In the genomic region with DNA sequence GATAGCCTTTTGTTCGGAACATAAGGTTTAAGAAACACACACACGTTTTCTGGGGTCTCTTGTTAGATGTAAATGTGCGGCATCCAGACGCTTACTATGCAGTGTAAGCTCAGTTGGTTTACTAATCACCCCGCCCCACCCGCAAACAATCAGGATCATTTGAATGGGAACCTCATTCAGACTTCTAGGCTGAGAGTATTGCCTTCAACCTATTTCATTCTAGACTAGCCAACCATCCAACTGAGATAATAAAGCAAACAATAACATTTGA, we compare ENCODE assay signal across 9 cellular contexts. TPM values are rescaled to one million over a fixed set of nuclear protein-coding genes. Genes with fewer than 3 reads are reported as not detected.
DNase-seq lines count a peak whose midpoint lies in the region; ATAC-seq and TF ChIP-seq lines count a peak whose summit lies in the region.
"Had no signal": no experiment of that assay in that cellular context is flagged by ENCODE, and none has a peak within 500 bp of the region (broad histone marks: within the 10 kb centered on the region; RNA-seq: fewer than 3 reads in every experiment).

No MANE protein-coding gene starts in this region.

- H3K4me3 ChIP-seq in ectodermal cell (ENCODE audit: insufficient read depth, low read depth, low read length) (peak overlapping the region; percentile 86), muscle layer of duodenum (ENCODE audit: low read depth in 1 of 2, low read length in 2 of 2) (peak overlapping the region; percentile 41 to 89), upper lobe of left lung (peak overlapping the region in 3 of 4 donors; percentile 49 to 65 (median 61))

- H3K9me3 ChIP-seq in ectodermal cell (ENCODE audit: control insufficient read depth, low read length) (no peaks in the 10 kb centered on the region), muscle layer of duodenum (ENCODE audit: control insufficient read depth in 1 of 2, low read length in 2 of 2) (no peaks in the 10 kb centered on the region), upper lobe of left lung (no peaks in the 10 kb centered on the region)

- H3K27ac ChIP-seq in ectodermal cell (ENCODE audit: insufficient read depth, low read depth, low read length, poor library complexity, severe bottlenecking) (peak overlapping the region; percentile 97), muscle layer of duodenum (ENCODE audit: low read length) (peak overlapping the region; percentile 46), upper lobe of left lung (peak overlapping the region in 2 of 4 donors; percentile 86 to 88)

- H3K27me3 ChIP-seq in ectodermal cell (ENCODE audit: control insufficient read depth, insufficient read depth, low read length, poor library complexity, severe bottlenecking) (no peaks in the 10 kb centered on the region), muscle layer of duodenum (ENCODE audit: low read depth, low read length) (no peaks in the 10 kb centered on the region), upper lobe of left lung (no peaks in the 10 kb centered on the region)

- H3K4me1 ChIP-seq in ectodermal cell (ENCODE audit: control insufficient read depth, insufficient read depth, low read length) = peaks cover 16% of the 10 kb centered on the region
- peaks cover 0 to 9% of the 10 kb centered on the region in 2 donors for H3K4me1 ChIP-seq in muscle layer of duodenum (ENCODE audit: control insufficient read depth in 1 of 2, insufficient read depth in 2 of 2, low read length in 2 of 2)
- H3K4me1 ChIP-seq in upper lobe of left lung = no peaks in the 10 kb centered on the region

- H3K36me3 ChIP-seq in ectodermal cell (ENCODE audit: control insufficient read depth, insufficient read depth, low read length) (no peaks in the 10 kb centered on the region), muscle layer of duodenum (ENCODE audit: control insufficient read depth in 1 of 2, insufficient read depth in 2 of 2, low read length in 2 of 2) (no peaks in the 10 kb centered on the region), upper lobe of left lung (no peaks in the 10 kb centered on the region)

- no peak for TF ChIP-seq CTCF in upper lobe of left lung (IDR thresholded peaks at IDR 0.05)
- TF ChIP-seq CTCF in GM20000 (IDR thresholded peaks at IDR 0.05; ENCODE audit: extremely low read depth, missing control alignments) = no peak

- TF ChIP-seq EP300 in upper lobe of left lung (IDR thresholded peaks at IDR 0.05) = no peak

- WGBS in ectodermal cell, 2 experiments = 0 to 1% methylated on average over 6 of the region's 6 CpGs
- 41 to 49% methylated on average over 6 of the region's 6 CpGs for WGBS in upper lobe of left lung, 2 donors

- no peak for TF ChIP-seq POLR2A in upper lobe of left lung (IDR thresholded peaks at IDR 0.05)

- DNase-seq in NCI-H82 (lab: John Stamatoyannopoulos, UW) = peak; percentile 89
- DNase-seq in NCI-H82 treated with DMSO at 0.1 percent for 48 hours (lab: John Stamatoyannopoulos, UW; ENCODE audit: unreplicated experiment) = no peak
- DNase-seq in upper lobe of left lung = no peak
- DNase-seq in HuH-7 (ENCODE audit: low spot score) = no peak
- DNase-seq in GM20000 (ENCODE audit: low spot score) = no peak
- DNase-seq: activated naive CD8-positive, alpha-beta T cell treated with anti-CD3 and anti-CD28 coated beads, Interleukin-2, amount 50 U/mL, for 24 hours had no signal

- no peak for ATAC-seq in upper lobe of left lung (ENCODE audit: low FRiP score in 2 of 2)
- ATAC-seq in HG02981 (IDR thresholded peaks at IDR 0.05; ENCODE audit: unreplicated experiment) = no peak
- ATAC-seq: activated naive CD8-positive, alpha-beta T cell treated with anti-CD3 and anti-CD28 coated beads, Interleukin-2, amount 50 U/mL, for 24 hours had no signal

RNA-seq across cellular contexts. Expression of a gene that starts 1.3 kb away (rescaled TPM):
- polyA plus RNA-seq in ectodermal cell (2013, experiment 1 of 4) = 39.4 TPM
- polyA plus RNA-seq in ectodermal cell (2013, experiment 2 of 4) = 42.0 TPM
- polyA plus RNA-seq in ectodermal cell (2013, experiment 3 of 4) = 28.8 TPM
- 35.4 TPM for polyA plus RNA-seq in ectodermal cell (2013, experiment 4 of 4)
- 1 to 10 TPM in 5 of 6 donors, under 1 TPM in 1; 0.91 to 4.5 (median 4.1) TPM for total RNA-seq in upper lobe of left lung
